Comparison of ENCODE assay signal across 1 cellular context in genomic region chr11:59212744-59213573, GRCh38.
TF ChIP-seq lines count a peak whose summit lies in the region.

Gene MPEG1, minus strand, starts transcription at chr11:59212927. Its CDS starts 62 bp downstream, at chr11:59212865.

TF ChIP-seq in GM12878, 131 proteins besides CTCF, POLR2A, EP300 and RAD21 (continued from another document and continues in another):
- TF ChIP-seq EGR1 (IDR thresholded peaks at IDR 0.05; ENCODE audit: borderline replicate concordance in 1 of 2, low read depth in 2 of 2, low read length in 2 of 2) (0 out of 3 replicates have a peak, but pooled peaks of 1 of the 2 experiments have one; percentile 2), FOXM1 (IDR thresholded peaks at IDR 0.05; ENCODE audit: low read depth, low read length) (no peak; the same call in 1 of the 2 replicates), ATF7 (IDR thresholded peaks at IDR 0.05; ENCODE audit: low read depth) (no peak), IRF3 (IDR thresholded peaks at IDR 0.05) (no peak), RELA (IDR thresholded peaks at IDR 0.05; ENCODE audit: borderline replicate concordance, partially characterized antibody) (no peak), BCL11A (IDR thresholded peaks at IDR 0.05; ENCODE audit: low read depth, low read length) (0 out of 2 replicates have a peak, but pooled peaks have one; percentile 27), SMAD5 (IDR thresholded peaks at IDR 0.05; ENCODE audit: low read depth) (no peak), BACH1 (IDR thresholded peaks at IDR 0.05; ENCODE audit: borderline replicate concordance) (no peak), YY1 (IDR thresholded peaks at IDR 0.05; ENCODE audit: low read depth, low read length) (peak; percentile 45; the same call in 1 of the 2 replicates), BCLAF1 (IDR thresholded peaks at IDR 0.05) (no peak), ZNF384 (IDR thresholded peaks at IDR 0.05; ENCODE audit: borderline replicate concordance, low read depth, low read length) (no peak), PML (IDR thresholded peaks at IDR 0.05; ENCODE audit: low read length) (0 out of 2 replicates have a peak, but pooled peaks have one; percentile 30), MEF2A (IDR thresholded peaks at IDR 0.05; ENCODE audit: insufficient read depth, low read depth, low read length) (no peak), SREBF1 (IDR thresholded peaks at IDR 0.05; ENCODE audit: low read length) (no peak), POLR2AphosphoS2 (IDR thresholded peaks at IDR 0.05; ENCODE audit: low read depth, low read length) (no peak), HCFC1 (IDR thresholded peaks at IDR 0.05; ENCODE audit: low read length) (no peak), CBX3 (IDR thresholded peaks at IDR 0.05; ENCODE audit: borderline replicate concordance, low read depth) (no peak), ESRRA (IDR thresholded peaks at IDR 0.05; ENCODE audit: low read length) (no peak), CREB1 (IDR thresholded peaks at IDR 0.05; ENCODE audit: low read depth) (no peak), CREM (IDR thresholded peaks at IDR 0.05; ENCODE audit: low read depth) (no peak), ZSCAN29 (IDR thresholded peaks at IDR 0.05) (no peak), ETV6 (conservative IDR thresholded peaks at IDR 0.05 in 1 of 2, IDR thresholded peaks at IDR 0.05 in 1 of 2; ENCODE audit: borderline replicate concordance in 1 of 2, low read depth in 1 of 2) (no peak), MYC (IDR thresholded peaks at IDR 0.05; ENCODE audit: insufficient read depth, insufficient read length, insufficient replicate concordance, low read length, severe bottlenecking) (no peak), ZBTB4 (CRISPR knock-in tag; IDR thresholded peaks at IDR 0.05) (no peak), HDAC2 (IDR thresholded peaks at IDR 0.05) (no peak), NR2C1 (IDR thresholded peaks at IDR 0.05) (no peak), SMC3 (IDR thresholded peaks at IDR 0.05; ENCODE audit: borderline replicate concordance, low read length) (no peak), YBX1 (IDR thresholded peaks at IDR 0.05) (no peak), PAX8 (IDR thresholded peaks at IDR 0.05) (no peak), CHD2 (IDR thresholded peaks at IDR 0.05; ENCODE audit: borderline replicate concordance, low read depth, low read length) (no peak), SP1 (IDR thresholded peaks at IDR 0.05; ENCODE audit: low read depth, low read length) (peak; percentile 7), GATAD2B (conservative IDR thresholded peaks at IDR 0.05; ENCODE audit: low read depth) (peak; percentile 54; the same call in 1 of the 2 replicates), ZNF217 (IDR thresholded peaks at IDR 0.05) (no peak), CHD4 (IDR thresholded peaks at IDR 0.05) (no peak), NKRF (conservative IDR thresholded peaks at IDR 0.05) (no peak), MEF2B (IDR thresholded peaks at IDR 0.05; ENCODE audit: partially characterized antibody, poor library complexity, severe bottlenecking) (peak; percentile 89), CBFB (IDR thresholded peaks at IDR 0.05; ENCODE audit: low read depth) (0 out of 2 replicates have a peak, but pooled peaks have one; percentile 14), ZNF622 (IDR thresholded peaks at IDR 0.05) (no peak), MYB (IDR thresholded peaks at IDR 0.05; ENCODE audit: borderline replicate concordance, low read depth, low read length) (no peak), SMARCA5 (IDR thresholded peaks at IDR 0.05) (no peak; the same call in 1 of the 2 replicates), FOS (IDR thresholded peaks at IDR 0.05; ENCODE audit: borderline replicate concordance, extremely low read depth, insufficient read length) (no peak), STAT1 (conservative IDR thresholded peaks at IDR 0.05) (no peak), IKZF1 (conservative IDR thresholded peaks at IDR 0.05) (peak; percentile 62), JUND (IDR thresholded peaks at IDR 0.05; ENCODE audit: low read depth, low read length) (no peak), ZNF592 (IDR thresholded peaks at IDR 0.05) (no peak), RAD51 (IDR thresholded peaks at IDR 0.05) (no peak), TBL1XR1 (IDR thresholded peaks at IDR 0.05; ENCODE audit: low read depth, low read length) (no peak), RBBP5 (conservative IDR thresholded peaks at IDR 0.05) (no peak), ZZZ3 (IDR thresholded peaks at IDR 0.05; ENCODE audit: control insufficient read depth, insufficient read length, low read depth) (no peak), RELB (IDR thresholded peaks at IDR 0.05; ENCODE audit: low read depth) (peak; percentile 33; the same call in 1 of the 2 replicates), ZNF687 (IDR thresholded peaks at IDR 0.05) (no peak)
